ENCODE assay signal across 24 cellular contexts in the genomic region with DNA sequence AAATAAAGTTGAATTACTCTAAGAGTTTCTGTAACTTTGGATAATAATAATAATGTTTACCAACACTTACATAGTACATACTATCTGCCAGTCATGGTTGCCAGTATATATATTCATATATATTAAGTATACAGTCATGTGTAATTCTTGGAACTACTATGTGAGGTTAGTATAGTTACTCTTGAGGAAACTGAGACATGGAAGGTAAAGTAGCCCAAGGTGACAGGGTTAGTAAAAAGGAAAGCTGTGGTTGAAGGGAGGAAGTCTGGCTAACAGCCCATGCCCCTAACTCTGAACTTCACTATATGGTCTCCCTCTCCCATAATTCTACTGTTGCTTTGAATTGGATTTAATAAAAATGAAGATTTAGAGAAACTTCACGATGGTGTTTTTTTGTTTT. TPM values are rescaled to one million over a fixed set of nuclear protein-coding genes. Genes with fewer than 3 reads are reported as not detected.
DNase-seq lines count a peak whose midpoint lies in the region; ATAC-seq, FAIRE-seq and TF ChIP-seq lines count a peak whose summit lies in the region.
"Had no signal": no experiment of that assay in that cellular context is flagged by ENCODE, and none has a peak within 500 bp of the region (broad histone marks: within the 10 kb centered on the region; RNA-seq: fewer than 3 reads in every experiment).

No MANE protein-coding gene starts in this region.

- no peak for DNase-seq in GM18507 (ENCODE audit: extremely low spot score, insufficient read length, low read depth)
- DNase-seq in T-helper 2 cell treated with Interferon-gamma antibody and Interleukin-4, amounts not matched to agents 5 μg/mL and 100 μg/mL, for 36 hours (ENCODE audit: low spot score): no peak
- no peak for DNase-seq in foreskin keratinocyte
- DNase-seq in Calu3: no peak
- no peak for DNase-seq in Right ventricle myocardium superior
- DNase-seq in NCI-H82 (lab: John Stamatoyannopoulos, UW): no peak
- DNase-seq: activated naive CD4-positive, alpha-beta T cell treated with anti-CD3 and anti-CD28 coated beads, Interleukin-2, amount 50 U/mL, for 16 hours; brain microvascular endothelial cell; gastrocnemius medialis; GDM1; H7; NCI-H1436; NCI-H345; pancreas; stimulated activated CD4-positive, alpha-beta T cell treated with anti-CD3 and anti-CD28 coated beads, Interleukin-4, amount 100 ng/mL, for 24 hours; stimulated activated CD8-positive, alpha-beta memory T cell treated with anti-CD3 and anti-CD28 coated beads, Interleukin-4, amount 100 ng/mL, for 48 hours had no signal

- peaks cover 45% of the 10 kb centered on the region for H3K36me3 Mint-ChIP-seq in T-helper 2 cell treated with Interferon-gamma antibody and Interleukin-4, amounts not matched to agents 5 μg/mL and 100 μg/mL, for 36 hours (ENCODE audit: low read depth)
- no peaks in the 10 kb centered on the region for H3K36me3 Mint-ChIP-seq in Calu3 (ENCODE audit: insufficient read depth, unreplicated experiment)

- CTCF ChIA-PET in Calu3 (lab: Charles Lee): no interaction called here

- ATAC-seq in GM19351 (IDR thresholded peaks at IDR 0.05; ENCODE audit: unreplicated experiment) (peak; percentile 44), HG02870 (IDR thresholded peaks at IDR 0.05; ENCODE audit: unreplicated experiment) (peak; percentile 60), foreskin keratinocyte (no peak), Right ventricle myocardium superior (ENCODE audit: poor library complexity) (no peak)
- ATAC-seq: gastrocnemius medialis, pancreas had no signal

- H3K9me3 Mint-ChIP-seq in T-helper 2 cell treated with Interferon-gamma antibody and Interleukin-4, amounts not matched to agents 5 μg/mL and 100 μg/mL, for 36 hours: peaks cover 9% of the 10 kb centered on the region
- H3K9me3 Mint-ChIP-seq in Calu3 (ENCODE audit: low read depth, unreplicated experiment): no peaks in the 10 kb centered on the region
- H3K9me3 Mint-ChIP-seq: dendritic cell treated with granulocyte-macrophage colony-stimulating factor and Interleukin-4, amounts not matched to agents 40 ng/mL and 50 ng/mL, for 4 days had no signal

- TF ChIP-seq CTCF in foreskin keratinocyte (conservative IDR thresholded peaks at IDR 0.05): no peak
- no peak for TF ChIP-seq CTCF in Calu3 (IDR thresholded peaks at IDR 0.05; ENCODE audit: unreplicated experiment)

- FAIRE-seq in GM18507 (lab: Jason Lieb, UNC): peak; percentile 31
- FAIRE-seq: D721Med, pancreas had no signal

- BruUV-seq in Calu3 (replicated peaks; lab: Mats Ljungman, UMichigan): no TSS peak

- peaks cover 58% of the 10 kb centered on the region for H3K4me1 Mint-ChIP-seq in T-helper 2 cell treated with Interferon-gamma antibody and Interleukin-4, amounts not matched to agents 5 μg/mL and 100 μg/mL, for 36 hours (ENCODE audit: low read depth)
- H3K4me1 Mint-ChIP-seq in Calu3 (ENCODE audit: low read depth, unreplicated experiment): no peaks in the 10 kb centered on the region

- no peaks in the 10 kb centered on the region for H3K27me3 Mint-ChIP-seq in T-helper 2 cell treated with Interferon-gamma antibody and Interleukin-4, amounts not matched to agents 5 μg/mL and 100 μg/mL, for 36 hours (ENCODE audit: low read depth)
- no peaks in the 10 kb centered on the region for H3K27me3 Mint-ChIP-seq in Calu3 (ENCODE audit: unreplicated experiment)
- H3K27me3 Mint-ChIP-seq: B cell; dendritic cell treated with granulocyte-macrophage colony-stimulating factor and Interleukin-4, amounts not matched to agents 40 ng/mL and 50 ng/mL, for 4 days had no signal

- no peaks in the 10 kb centered on the region for H3K4me1 ChIP-seq in foreskin keratinocyte
- H3K4me1 ChIP-seq: gastrocnemius medialis, pancreas had no signal

- peak overlapping the region; percentile 76 for H3K27ac Mint-ChIP-seq in T-helper 2 cell treated with Interferon-gamma antibody and Interleukin-4, amounts not matched to agents 5 μg/mL and 100 μg/mL, for 36 hours
- no peak overlapping the region for H3K27ac Mint-ChIP-seq in Calu3 (ENCODE audit: unreplicated experiment)
- H3K27ac Mint-ChIP-seq: B cell; dendritic cell treated with granulocyte-macrophage colony-stimulating factor and Interleukin-4, amounts not matched to agents 40 ng/mL and 50 ng/mL, for 4 days had no signal

- intact Hi-C loops in Calu3 (cut with micrococcal nuclease; ENCODE audit: unreplicated experiment): no loop called here
- intact Hi-C loops in Right ventricle myocardium superior (cut with DNase I): no loop called here

- H3K27me3 ChIP-seq in foreskin keratinocyte: no peaks in the 10 kb centered on the region
- H3K27me3 ChIP-seq: brain microvascular endothelial cell, gastrocnemius medialis, pancreas, tibial nerve had no signal

- H3K27ac ChIP-seq in foreskin keratinocyte: no peak overlapping the region
- H3K27ac ChIP-seq: brain microvascular endothelial cell, epithelial cell of prostate, gastrocnemius medialis, pancreas, tibial nerve, VCaP had no signal

- H3K4me3 Mint-ChIP-seq in T-helper 2 cell treated with Interferon-gamma antibody and Interleukin-4, amounts not matched to agents 5 μg/mL and 100 μg/mL, for 36 hours: peak overlapping the region; percentile 64
- H3K4me3 Mint-ChIP-seq in Calu3 (ENCODE audit: low read depth, unreplicated experiment): no peak overlapping the region
- H3K4me3 Mint-ChIP-seq: B cell; dendritic cell treated with granulocyte-macrophage colony-stimulating factor and Interleukin-4, amounts not matched to agents 40 ng/mL and 50 ng/mL, for 4 days had no signal

RNA-seq across cellular contexts. Expression of gene FDX1, which starts 24.9 kb away (rescaled TPM):
- total RNA-seq in foreskin keratinocyte (10.6 and 11.0 TPM in 2 replicates), Calu3 (2022) (9.1 and 10.2 TPM in 2 replicates), Right ventricle myocardium superior (21.7 TPM)
- 8.7 and 10.0 TPM in 2 replicates for polyA plus RNA-seq in foreskin keratinocyte

Comparison
In these comparisons a context has a peak if more than half of its experiments do, and no peak if none do; other contexts are left out.
1. ATAC-seq: peak in GM19351 (single experiment) and HG02870 (single experiment); none in foreskin keratinocyte (single experiment) and Right ventricle myocardium superior (single experiment).